In genomic region chr7:81482600-81483186, GRCh38 we compare ENCODE assay signal across 8 cellular contexts.
DNase-seq lines count a peak whose midpoint lies in the region; ATAC-seq and TF ChIP-seq lines count a peak whose summit lies in the region.

No MANE protein-coding gene starts in this region.

- no peak overlapping the region for H3K4me2 ChIP-seq in Loucy (ENCODE audit: low read depth, low read length, poor library complexity, severe bottlenecking)

- CTCF ChIA-PET in AG04449 (lab: Yijun Ruan, JAX) (interaction anchor here (0.7 to 7.0 kb wide), 21 partner anchors 8 to 1256 kb away, joined by 3 to 66 read pairs (median 4); no protein-coding TSS in a partner anchor), WTC11 (lab: Charles Lee) (interaction anchor here (0.6 to 4.2 kb wide), 7 partner anchors 13 to 524 kb away, joined by 3 to 29 read pairs (median 4); partner anchors contain the start of gene HGF)

- POLR2A ChIA-PET in AG04449 (lab: Yijun Ruan, JAX) (no interaction called here), WTC11 (lab: Charles Lee) (interaction anchor here (0.6 kb wide), 1 partner anchor 632 kb away, joined by 6 read pairs; no protein-coding TSS in a partner anchor)

- H4K20me1 ChIP-seq in Loucy (ENCODE audit: insufficient read depth, low read length, poor library complexity, severe bottlenecking): no peaks in the 10 kb centered on the region

- TF ChIP-seq CTCF in AG04449 (IDR thresholded peaks at IDR 0.05; ENCODE audit: insufficient read depth, low read length, missing control alignments): peak; percentile 3
- TF ChIP-seq CTCF in Loucy (conservative IDR thresholded peaks at IDR 0.05; ENCODE audit: low read length): peak; percentile 65
- peak; percentile 54 for TF ChIP-seq CTCF in WTC11 (IDR thresholded peaks at IDR 0.05)

- no peak overlapping the region for H3K9ac ChIP-seq in Loucy (ENCODE audit: low read depth, low read length, poor library complexity, severe bottlenecking)

- H2AFZ ChIP-seq in Loucy (ENCODE audit: low read length): no peak overlapping the region

- peaks cover 21% of the 10 kb centered on the region for H3K9me3 Mint-ChIP-seq in WTC11
- no peaks in the 10 kb centered on the region for H3K9me3 Mint-ChIP-seq in activated T-cell treated with anti-CD3 and anti-CD28 coated beads, Interleukin-2, amount 50 U/mL, for 24 hours

- no peak overlapping the region for H3K4me3 Mint-ChIP-seq in WTC11
- no peak overlapping the region for H3K4me3 Mint-ChIP-seq in activated T-cell treated with anti-CD3 and anti-CD28 coated beads, Interleukin-2, amount 50 U/mL, for 24 hours

- H3K4me1 ChIP-seq in Loucy (ENCODE audit: insufficient read depth, low read length, poor library complexity, severe bottlenecking): no peaks in the 10 kb centered on the region

- no peak overlapping the region for H3K27ac Mint-ChIP-seq in WTC11
- no peak overlapping the region for H3K27ac Mint-ChIP-seq in activated T-cell treated with anti-CD3 and anti-CD28 coated beads, Interleukin-2, amount 50 U/mL, for 24 hours

- DNase-seq in AG04449 (ENCODE audit: low read depth, low spot score): no peak
- no peak for DNase-seq in WTC11 (ENCODE audit: low spot score)
- DNase-seq in left lobe of liver (ENCODE audit: low spot score): no peak
- DNase-seq in posterior cingulate gyrus: no peak
- DNase-seq in activated T-cell treated with anti-CD3 and anti-CD28 coated beads, Interleukin-2, amount 50 U/mL, for 24 hours: no peak

- H3K4me1 Mint-ChIP-seq in WTC11: peaks cover 7% of the 10 kb centered on the region; the same call in 1 of the 2 replicates
- H3K4me1 Mint-ChIP-seq in activated T-cell treated with anti-CD3 and anti-CD28 coated beads, Interleukin-2, amount 50 U/mL, for 24 hours (ENCODE audit: low read depth): no peaks in the 10 kb centered on the region

- peak; percentile 74 for ATAC-seq in GM18519 (IDR thresholded peaks at IDR 0.05; ENCODE audit: low FRiP score, unreplicated experiment)
- ATAC-seq in WTC11: no peak
- ATAC-seq in left lobe of liver: peak; percentile 74
- no peak for ATAC-seq in HG03097 (IDR thresholded peaks at IDR 0.05; ENCODE audit: low FRiP score, unreplicated experiment)

- H3F3A ChIP-seq in Loucy (ENCODE audit: low read depth): no peaks in the 10 kb centered on the region

- no peaks in the 10 kb centered on the region for H3K79me2 ChIP-seq in Loucy (ENCODE audit: insufficient read depth, low read length)

- H3K27me3 ChIP-seq in Loucy (ENCODE audit: insufficient read depth, low read length, poor library complexity, severe bottlenecking): no peaks in the 10 kb centered on the region

- no peak overlapping the region for H3K4me3 ChIP-seq in AG04449 (ENCODE audit: low read depth, low read length)
- H3K4me3 ChIP-seq in Loucy (ENCODE audit: low read length, poor library complexity, severe bottlenecking): no peak overlapping the region

- no peaks in the 10 kb centered on the region for H3K9me3 ChIP-seq in Loucy (ENCODE audit: insufficient read depth, low read depth, low read length)

- H3K36me3 Mint-ChIP-seq in WTC11: peaks cover 4% of the 10 kb centered on the region; the same call in 1 of the 2 replicates
- H3K36me3 Mint-ChIP-seq in activated T-cell treated with anti-CD3 and anti-CD28 coated beads, Interleukin-2, amount 50 U/mL, for 24 hours (ENCODE audit: low read depth): no peaks in the 10 kb centered on the region

- H3K9me2 ChIP-seq in Loucy (replicated peaks; ENCODE audit: low read depth, low read length): no peaks in the 10 kb centered on the region

- no peaks in the 10 kb centered on the region for H3K36me3 ChIP-seq in Loucy (ENCODE audit: insufficient read depth, low read length)

- no peaks in the 10 kb centered on the region for H3K27me3 Mint-ChIP-seq in WTC11 (ENCODE audit: low read depth)
- no peaks in the 10 kb centered on the region for H3K27me3 Mint-ChIP-seq in activated T-cell treated with anti-CD3 and anti-CD28 coated beads, Interleukin-2, amount 50 U/mL, for 24 hours

- intact Hi-C loops in posterior cingulate gyrus (cut with DNase I): loop anchor here (2.0 to 5.0 kb wide), 3 partner anchors 475 to 1090 kb away; no protein-coding TSS in a partner anchor

TF ChIP-seq in WTC11, 78 proteins besides CTCF, POLR2A, EP300 and RAD21:
- no peak for TF ChIP-seq STAT6 (CRISPR knock-in tag; conservative IDR thresholded peaks at IDR 0.05; ENCODE audit: low read depth)
- TF ChIP-seq HMGA2 (CRISPR knock-in tag; IDR thresholded peaks at IDR 0.05): 0 out of 2 replicates have a peak, but pooled peaks have one; percentile 20
TF ChIP-seq in WTC11: peak in this region for 1.

Comparison
In these comparisons a context has a peak if more than half of its experiments do, and no peak if none do; other contexts are left out.
1. CTCF ChIP-seq: peak in every context shown above with its lines; median percentile 65 in Loucy; 54 in WTC11; 3 in AG04449.
2. ATAC-seq: peak in GM18519 (single experiment) and left lobe of liver (single experiment); none in WTC11 (single experiment) and HG03097 (single experiment).